Comparison of ENCODE assay signal across 8 cellular contexts in genomic region chr5:148828461-148829247, GRCh38. TPM values are rescaled to one million over a fixed set of nuclear protein-coding genes. Genes with fewer than 3 reads are reported as not detected.
DNase-seq lines count a peak whose midpoint lies in the region; ATAC-seq and TF ChIP-seq lines count a peak whose summit lies in the region.

No MANE protein-coding gene starts in this region.

- no peak for DNase-seq in stimulated activated naive CD8-positive, alpha-beta T cell treated with anti-CD3 and anti-CD28 coated beads, Interleukin-15, Interleukin-2, amounts not matched to agents 100 U/mL and 50 U/mL, for 24 hours
- DNase-seq in activated T-helper 1 cell treated with anti-CD3 and anti-CD28 coated beads, Interleukin-12 subunit alpha, Interleukin-12 subunit beta, Interleukin-2, Interleukin-4 antibody, amounts not matched to agents 30 ng/mL and 10 ng/mL and 1 ng/mL, durations not matched to agents 14 hours and 24 hours and 36 hours (ENCODE audit: low spot score), result no peak
- DNase-seq in lung (ENCODE audit: low spot score) (peak; percentile 52), NCI-H2107 treated with DMSO at 0.1 percent for 48 hours (lab: John Stamatoyannopoulos, UW; ENCODE audit: unreplicated experiment) (no peak), MV-4-11 (lab: John Stamatoyannopoulos, UW) (no peak), NCI-H2029 (lab: John Stamatoyannopoulos, UW) (no peak)

- peaks cover 10 to 21% of the 10 kb centered on the region in 2 donors for H3K4me1 ChIP-seq in lung (ENCODE audit: control insufficient read depth in 2 of 2, insufficient read depth in 2 of 2, low read length in 2 of 2)

- H3K9me3 ChIP-seq in lung (ENCODE audit: control insufficient read depth in 2 of 2, insufficient read depth in 1 of 2, low read length in 1 of 2), result no peaks in the 10 kb centered on the region

- no peak overlapping the region for H3K27ac Mint-ChIP-seq in stimulated activated naive CD8-positive, alpha-beta T cell treated with anti-CD3 and anti-CD28 coated beads, Interleukin-15, Interleukin-2, amounts not matched to agents 100 ng/mL and 50 ng/mL, for 24 hours
- no peak overlapping the region for H3K27ac Mint-ChIP-seq in activated T-helper 1 cell treated with anti-CD3 and anti-CD28 coated beads, Interleukin-12 subunit alpha, Interleukin-12 subunit beta, Interleukin-2, Interleukin-4 antibody, amounts not matched to agents 30 ng/mL and 10 ng/mL and 1 ng/mL, durations not matched to agents 14 hours and 24 hours and 36 hours

- no peaks in the 10 kb centered on the region for H3K27me3 ChIP-seq in lung (ENCODE audit: control insufficient read depth, insufficient read depth)

- peaks cover 72% of the 10 kb centered on the region for H3K4me1 Mint-ChIP-seq in stimulated activated naive CD8-positive, alpha-beta T cell treated with anti-CD3 and anti-CD28 coated beads, Interleukin-15, Interleukin-2, amounts not matched to agents 100 ng/mL and 50 ng/mL, for 24 hours (ENCODE audit: low read depth)
- peaks cover 39% of the 10 kb centered on the region for H3K4me1 Mint-ChIP-seq in activated T-helper 1 cell treated with anti-CD3 and anti-CD28 coated beads, Interleukin-12 subunit alpha, Interleukin-12 subunit beta, Interleukin-2, Interleukin-4 antibody, amounts not matched to agents 30 ng/mL and 10 ng/mL and 1 ng/mL, durations not matched to agents 14 hours and 24 hours and 36 hours (ENCODE audit: low read depth)

- H3K36me3 ChIP-seq in lung (ENCODE audit: control insufficient read depth in 2 of 2, insufficient read depth in 2 of 2, low read length in 2 of 2), result no peaks in the 10 kb centered on the region

- no peak for ATAC-seq in stimulated activated naive CD8-positive, alpha-beta T cell treated with anti-CD3 and anti-CD28 coated beads, Interleukin-15, Interleukin-2, amounts not matched to agents 100 U/mL and 50 U/mL, for 24 hours
- no peak for ATAC-seq in lung (ENCODE audit: insufficient read depth, low FRiP score)
- no peak for ATAC-seq in GM18867 (IDR thresholded peaks at IDR 0.05; ENCODE audit: unreplicated experiment)

- H3K27ac ChIP-seq in lung (ENCODE audit: low read depth in 1 of 2, low read length in 1 of 2), result peak overlapping the region; percentile 34

- H3K4me3 Mint-ChIP-seq in stimulated activated naive CD8-positive, alpha-beta T cell treated with anti-CD3 and anti-CD28 coated beads, Interleukin-15, Interleukin-2, amounts not matched to agents 100 ng/mL and 50 ng/mL, for 24 hours, result peak overlapping the region; percentile 90
- H3K4me3 Mint-ChIP-seq in activated T-helper 1 cell treated with anti-CD3 and anti-CD28 coated beads, Interleukin-12 subunit alpha, Interleukin-12 subunit beta, Interleukin-2, Interleukin-4 antibody, amounts not matched to agents 30 ng/mL and 10 ng/mL and 1 ng/mL, durations not matched to agents 14 hours and 24 hours and 36 hours, result peak overlapping the region; percentile 37

- no peak for TF ChIP-seq CTCF in lung (IDR thresholded peaks at IDR 0.05; ENCODE audit: control extremely low read depth, extremely low read depth)

- WGBS in lung, 2 donors, result 26 to 48% methylated on average over 7 of the region's 7 CpGs

- H3K4me3 ChIP-seq in lung, result peak overlapping the region; percentile 42

- H3K9me3 Mint-ChIP-seq in stimulated activated naive CD8-positive, alpha-beta T cell treated with anti-CD3 and anti-CD28 coated beads, Interleukin-15, Interleukin-2, amounts not matched to agents 100 ng/mL and 50 ng/mL, for 24 hours, result no peaks in the 10 kb centered on the region
- no peaks in the 10 kb centered on the region for H3K9me3 Mint-ChIP-seq in activated T-helper 1 cell treated with anti-CD3 and anti-CD28 coated beads, Interleukin-12 subunit alpha, Interleukin-12 subunit beta, Interleukin-2, Interleukin-4 antibody, amounts not matched to agents 30 ng/mL and 10 ng/mL and 1 ng/mL, durations not matched to agents 14 hours and 24 hours and 36 hours

- peaks cover 18% of the 10 kb centered on the region for H3K27me3 Mint-ChIP-seq in stimulated activated naive CD8-positive, alpha-beta T cell treated with anti-CD3 and anti-CD28 coated beads, Interleukin-15, Interleukin-2, amounts not matched to agents 100 ng/mL and 50 ng/mL, for 24 hours
- peaks cover 55% of the 10 kb centered on the region for H3K27me3 Mint-ChIP-seq in activated T-helper 1 cell treated with anti-CD3 and anti-CD28 coated beads, Interleukin-12 subunit alpha, Interleukin-12 subunit beta, Interleukin-2, Interleukin-4 antibody, amounts not matched to agents 30 ng/mL and 10 ng/mL and 1 ng/mL, durations not matched to agents 14 hours and 24 hours and 36 hours (ENCODE audit: insufficient read depth)

- intact Hi-C loops in activated T-helper 1 cell treated with anti-CD3 and anti-CD28 coated beads, Interleukin-12 subunit alpha, Interleukin-12 subunit beta, Interleukin-2, Interleukin-4 antibody, amounts not matched to agents 30 ng/mL and 10 ng/mL and 1 ng/mL, durations not matched to agents 14 hours and 24 hours and 36 hours (cut with micrococcal nuclease), result loop anchor here (5.0 to 10.0 kb wide), 3 partner anchors 86 to 726 kb away; partner anchors contain the start of genes CSNK1A1 and GRPEL2

- H3K36me3 Mint-ChIP-seq in stimulated activated naive CD8-positive, alpha-beta T cell treated with anti-CD3 and anti-CD28 coated beads, Interleukin-15, Interleukin-2, amounts not matched to agents 100 ng/mL and 50 ng/mL, for 24 hours (ENCODE audit: low read depth), result no peaks in the 10 kb centered on the region
- H3K36me3 Mint-ChIP-seq in activated T-helper 1 cell treated with anti-CD3 and anti-CD28 coated beads, Interleukin-12 subunit alpha, Interleukin-12 subunit beta, Interleukin-2, Interleukin-4 antibody, amounts not matched to agents 30 ng/mL and 10 ng/mL and 1 ng/mL, durations not matched to agents 14 hours and 24 hours and 36 hours (ENCODE audit: low read depth), result no peaks in the 10 kb centered on the region

RNA-seq across cellular contexts. Expression of gene ADRB2, which starts 2.2 kb away (rescaled TPM):
- total RNA-seq in activated T-helper 1 cell treated with anti-CD3 and anti-CD28 coated beads, Interleukin-12 subunit alpha, Interleukin-12 subunit beta, Interleukin-2, Interleukin-4 antibody, amounts not matched to agents 30 ng/mL and 10 ng/mL and 1 ng/mL, durations not matched to agents 14 hours and 24 hours and 36 hours, result 0.83 and 0.93 TPM in 2 replicates
- total RNA-seq in lung, result 10 to 100 TPM in 1 of 2 donors, 1 to 10 TPM in 1; 8.0 to 18.4 TPM
- polyA plus RNA-seq in lung, result 10 to 100 TPM in 1 of 2 donors, 1 to 10 TPM in 1; 3.5 to 11.0 TPM
